Comparison of ENCODE assay signal across 1 cellular context in the genomic region with DNA sequence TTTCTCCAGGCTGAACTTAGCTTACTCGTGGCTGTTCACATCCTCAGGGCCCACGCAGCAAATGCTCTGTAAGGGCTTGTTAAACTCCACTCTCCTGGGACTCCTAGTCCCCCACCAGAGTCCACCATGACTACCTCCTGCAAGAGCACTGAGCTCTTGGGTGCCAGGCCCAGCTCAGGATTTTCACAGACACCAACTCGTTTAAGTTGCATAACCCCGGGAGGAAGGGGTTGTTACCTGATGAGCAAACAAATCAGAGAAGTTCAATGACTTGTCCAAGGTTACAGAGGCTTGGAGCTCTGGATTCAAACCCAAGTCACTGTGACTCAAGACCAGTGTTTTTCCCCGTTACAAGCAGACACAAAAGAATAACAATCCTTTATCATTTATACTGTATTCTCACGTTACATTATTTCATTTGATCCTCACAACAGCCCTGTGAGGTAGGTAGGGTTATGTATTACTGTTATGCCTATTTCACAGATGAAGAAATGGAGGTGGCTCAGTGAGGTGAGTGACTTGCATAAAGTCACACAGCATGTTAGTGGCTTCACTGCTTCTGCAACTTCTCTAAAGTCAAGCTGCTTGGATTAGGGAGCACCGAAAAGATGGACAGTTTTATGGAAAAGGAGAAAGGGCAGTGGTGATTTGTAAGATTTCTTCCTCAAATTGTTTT.
A peak's percentile ranks its signal among the peaks of the same experiment; 100 is the strongest.
TF ChIP-seq lines count a peak whose summit lies in the region.

No MANE protein-coding gene starts in this region.

TF ChIP-seq in HepG2, 621 proteins besides CTCF, POLR2A, EP300 and RAD21 (continued from another document and continues in another):
- TF ChIP-seq, protein P1, sequence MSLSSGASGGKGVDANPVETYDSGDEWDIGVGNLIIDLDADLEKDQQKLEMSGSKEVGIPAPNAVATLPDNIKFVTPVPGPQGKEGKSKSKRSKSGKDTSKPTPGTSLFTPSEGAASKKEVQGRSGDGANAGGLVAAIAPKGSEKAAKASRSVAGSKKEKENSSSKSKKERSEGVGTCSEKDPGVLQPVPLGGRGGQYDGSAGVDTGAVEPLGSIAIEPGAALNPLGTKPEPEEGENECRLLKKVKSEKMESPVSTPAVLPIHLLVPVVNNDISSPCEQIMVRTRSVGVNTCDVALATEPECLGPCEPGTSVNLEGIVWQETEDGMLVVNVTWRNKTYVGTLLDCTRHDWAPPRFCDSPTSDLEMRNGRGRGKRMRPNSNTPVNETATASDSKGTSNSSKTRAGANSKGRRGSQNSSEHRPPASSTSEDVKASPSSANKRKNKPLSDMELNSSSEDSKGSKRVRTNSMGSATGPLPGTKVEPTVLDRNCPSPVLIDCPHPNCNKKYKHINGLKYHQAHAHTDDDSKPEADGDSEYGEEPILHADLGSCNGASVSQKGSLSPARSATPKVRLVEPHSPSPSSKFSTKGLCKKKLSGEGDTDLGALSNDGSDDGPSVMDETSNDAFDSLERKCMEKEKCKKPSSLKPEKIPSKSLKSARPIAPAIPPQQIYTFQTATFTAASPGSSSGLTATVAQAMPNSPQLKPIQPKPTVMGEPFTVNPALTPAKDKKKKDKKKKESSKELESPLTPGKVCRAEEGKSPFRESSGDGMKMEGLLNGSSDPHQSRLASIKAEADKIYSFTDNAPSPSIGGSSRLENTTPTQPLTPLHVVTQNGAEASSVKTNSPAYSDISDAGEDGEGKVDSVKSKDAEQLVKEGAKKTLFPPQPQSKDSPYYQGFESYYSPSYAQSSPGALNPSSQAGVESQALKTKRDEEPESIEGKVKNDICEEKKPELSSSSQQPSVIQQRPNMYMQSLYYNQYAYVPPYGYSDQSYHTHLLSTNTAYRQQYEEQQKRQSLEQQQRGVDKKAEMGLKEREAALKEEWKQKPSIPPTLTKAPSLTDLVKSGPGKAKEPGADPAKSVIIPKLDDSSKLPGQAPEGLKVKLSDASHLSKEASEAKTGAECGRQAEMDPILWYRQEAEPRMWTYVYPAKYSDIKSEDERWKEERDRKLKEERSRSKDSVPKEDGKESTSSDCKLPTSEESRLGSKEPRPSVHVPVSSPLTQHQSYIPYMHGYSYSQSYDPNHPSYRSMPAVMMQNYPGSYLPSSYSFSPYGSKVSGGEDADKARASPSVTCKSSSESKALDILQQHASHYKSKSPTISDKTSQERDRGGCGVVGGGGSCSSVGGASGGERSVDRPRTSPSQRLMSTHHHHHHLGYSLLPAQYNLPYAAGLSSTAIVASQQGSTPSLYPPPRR (CRISPR knock-in tag; IDR thresholded peaks at IDR 0.05; ENCODE audit: borderline replicate concordance), result no peak
- peak; percentile 56; the same call in 1 of the 2 replicates for TF ChIP-seq ZMYM4 (CRISPR knock-in tag; IDR thresholded peaks at IDR 0.05)
- TF ChIP-seq TEAD2 (CRISPR knock-in tag; IDR thresholded peaks at IDR 0.05), result no peak
- TF ChIP-seq, protein P2, sequence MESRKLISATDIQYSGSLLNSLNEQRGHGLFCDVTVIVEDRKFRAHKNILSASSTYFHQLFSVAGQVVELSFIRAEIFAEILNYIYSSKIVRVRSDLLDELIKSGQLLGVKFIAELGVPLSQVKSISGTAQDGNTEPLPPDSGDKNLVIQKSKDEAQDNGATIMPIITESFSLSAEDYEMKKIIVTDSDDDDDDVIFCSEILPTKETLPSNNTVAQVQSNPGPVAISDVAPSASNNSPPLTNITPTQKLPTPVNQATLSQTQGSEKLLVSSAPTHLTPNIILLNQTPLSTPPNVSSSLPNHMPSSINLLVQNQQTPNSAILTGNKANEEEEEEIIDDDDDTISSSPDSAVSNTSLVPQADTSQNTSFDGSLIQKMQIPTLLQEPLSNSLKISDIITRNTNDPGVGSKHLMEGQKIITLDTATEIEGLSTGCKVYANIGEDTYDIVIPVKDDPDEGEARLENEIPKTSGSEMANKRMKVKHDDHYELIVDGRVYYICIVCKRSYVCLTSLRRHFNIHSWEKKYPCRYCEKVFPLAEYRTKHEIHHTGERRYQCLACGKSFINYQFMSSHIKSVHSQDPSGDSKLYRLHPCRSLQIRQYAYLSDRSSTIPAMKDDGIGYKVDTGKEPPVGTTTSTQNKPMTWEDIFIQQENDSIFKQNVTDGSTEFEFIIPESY (CRISPR knock-in tag; IDR thresholded peaks at IDR 0.05), result no peak
- no peak for TF ChIP-seq ZNF766 (CRISPR knock-in tag; IDR thresholded peaks at IDR 0.05; ENCODE audit: borderline replicate concordance)
- TF ChIP-seq GTF2F1 (IDR thresholded peaks at IDR 0.05; ENCODE audit: low read length), result no peak
- TF ChIP-seq AHR (CRISPR knock-in tag; IDR thresholded peaks at IDR 0.05), result no peak
- no peak for TF ChIP-seq ZIK1 (CRISPR knock-in tag; IDR thresholded peaks at IDR 0.05; ENCODE audit: borderline replicate concordance, low read depth)
- TF ChIP-seq U2AF2 (IDR thresholded peaks at IDR 0.05; ENCODE audit: low read depth, low read length), result no peak
- TF ChIP-seq, protein P3, sequence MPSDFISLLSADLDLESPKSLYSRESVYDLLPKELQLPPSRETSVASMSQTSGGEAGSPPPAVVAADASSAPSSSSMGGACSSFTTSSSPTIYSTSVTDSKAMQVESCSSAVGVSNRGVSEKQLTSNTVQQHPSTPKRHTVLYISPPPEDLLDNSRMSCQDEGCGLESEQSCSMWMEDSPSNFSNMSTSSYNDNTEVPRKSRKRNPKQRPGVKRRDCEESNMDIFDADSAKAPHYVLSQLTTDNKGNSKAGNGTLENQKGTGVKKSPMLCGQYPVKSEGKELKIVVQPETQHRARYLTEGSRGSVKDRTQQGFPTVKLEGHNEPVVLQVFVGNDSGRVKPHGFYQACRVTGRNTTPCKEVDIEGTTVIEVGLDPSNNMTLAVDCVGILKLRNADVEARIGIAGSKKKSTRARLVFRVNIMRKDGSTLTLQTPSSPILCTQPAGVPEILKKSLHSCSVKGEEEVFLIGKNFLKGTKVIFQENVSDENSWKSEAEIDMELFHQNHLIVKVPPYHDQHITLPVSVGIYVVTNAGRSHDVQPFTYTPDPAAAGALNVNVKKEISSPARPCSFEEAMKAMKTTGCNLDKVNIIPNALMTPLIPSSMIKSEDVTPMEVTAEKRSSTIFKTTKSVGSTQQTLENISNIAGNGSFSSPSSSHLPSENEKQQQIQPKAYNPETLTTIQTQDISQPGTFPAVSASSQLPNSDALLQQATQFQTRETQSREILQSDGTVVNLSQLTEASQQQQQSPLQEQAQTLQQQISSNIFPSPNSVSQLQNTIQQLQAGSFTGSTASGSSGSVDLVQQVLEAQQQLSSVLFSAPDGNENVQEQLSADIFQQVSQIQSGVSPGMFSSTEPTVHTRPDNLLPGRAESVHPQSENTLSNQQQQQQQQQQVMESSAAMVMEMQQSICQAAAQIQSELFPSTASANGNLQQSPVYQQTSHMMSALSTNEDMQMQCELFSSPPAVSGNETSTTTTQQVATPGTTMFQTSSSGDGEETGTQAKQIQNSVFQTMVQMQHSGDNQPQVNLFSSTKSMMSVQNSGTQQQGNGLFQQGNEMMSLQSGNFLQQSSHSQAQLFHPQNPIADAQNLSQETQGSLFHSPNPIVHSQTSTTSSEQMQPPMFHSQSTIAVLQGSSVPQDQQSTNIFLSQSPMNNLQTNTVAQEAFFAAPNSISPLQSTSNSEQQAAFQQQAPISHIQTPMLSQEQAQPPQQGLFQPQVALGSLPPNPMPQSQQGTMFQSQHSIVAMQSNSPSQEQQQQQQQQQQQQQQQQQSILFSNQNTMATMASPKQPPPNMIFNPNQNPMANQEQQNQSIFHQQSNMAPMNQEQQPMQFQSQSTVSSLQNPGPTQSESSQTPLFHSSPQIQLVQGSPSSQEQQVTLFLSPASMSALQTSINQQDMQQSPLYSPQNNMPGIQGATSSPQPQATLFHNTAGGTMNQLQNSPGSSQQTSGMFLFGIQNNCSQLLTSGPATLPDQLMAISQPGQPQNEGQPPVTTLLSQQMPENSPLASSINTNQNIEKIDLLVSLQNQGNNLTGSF (CRISPR knock-in tag; IDR thresholded peaks at IDR 0.05), result no peak
- no peak for TF ChIP-seq RFX3 (CRISPR knock-in tag; IDR thresholded peaks at IDR 0.05)
- TF ChIP-seq ZNF225 (CRISPR knock-in tag; IDR thresholded peaks at IDR 0.05), result no peak
- no peak for TF ChIP-seq MYNN (CRISPR knock-in tag; IDR thresholded peaks at IDR 0.05; ENCODE audit: low read depth)
- no peak for TF ChIP-seq ZNF101 (CRISPR knock-in tag; IDR thresholded peaks at IDR 0.05; ENCODE audit: borderline replicate concordance, low read depth)
- TF ChIP-seq NFATC3 (CRISPR knock-in tag; IDR thresholded peaks at IDR 0.05), result no peak
- TF ChIP-seq GZF1 (CRISPR knock-in tag; IDR thresholded peaks at IDR 0.05), result no peak
- TF ChIP-seq, protein P4, sequence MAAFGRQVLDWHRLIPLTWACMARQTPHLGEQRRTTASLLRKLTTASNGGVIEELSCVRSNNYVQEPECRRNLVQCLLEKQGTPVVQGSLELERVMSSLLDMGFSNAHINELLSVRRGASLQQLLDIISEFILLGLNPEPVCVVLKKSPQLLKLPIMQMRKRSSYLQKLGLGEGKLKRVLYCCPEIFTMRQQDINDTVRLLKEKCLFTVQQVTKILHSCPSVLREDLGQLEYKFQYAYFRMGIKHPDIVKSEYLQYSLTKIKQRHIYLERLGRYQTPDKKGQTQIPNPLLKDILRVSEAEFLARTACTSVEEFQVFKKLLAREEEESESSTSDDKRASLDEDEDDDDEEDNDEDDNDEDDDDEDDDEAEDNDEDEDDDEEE (CRISPR knock-in tag; IDR thresholded peaks at IDR 0.05), result no peak
- TF ChIP-seq, protein P5, sequence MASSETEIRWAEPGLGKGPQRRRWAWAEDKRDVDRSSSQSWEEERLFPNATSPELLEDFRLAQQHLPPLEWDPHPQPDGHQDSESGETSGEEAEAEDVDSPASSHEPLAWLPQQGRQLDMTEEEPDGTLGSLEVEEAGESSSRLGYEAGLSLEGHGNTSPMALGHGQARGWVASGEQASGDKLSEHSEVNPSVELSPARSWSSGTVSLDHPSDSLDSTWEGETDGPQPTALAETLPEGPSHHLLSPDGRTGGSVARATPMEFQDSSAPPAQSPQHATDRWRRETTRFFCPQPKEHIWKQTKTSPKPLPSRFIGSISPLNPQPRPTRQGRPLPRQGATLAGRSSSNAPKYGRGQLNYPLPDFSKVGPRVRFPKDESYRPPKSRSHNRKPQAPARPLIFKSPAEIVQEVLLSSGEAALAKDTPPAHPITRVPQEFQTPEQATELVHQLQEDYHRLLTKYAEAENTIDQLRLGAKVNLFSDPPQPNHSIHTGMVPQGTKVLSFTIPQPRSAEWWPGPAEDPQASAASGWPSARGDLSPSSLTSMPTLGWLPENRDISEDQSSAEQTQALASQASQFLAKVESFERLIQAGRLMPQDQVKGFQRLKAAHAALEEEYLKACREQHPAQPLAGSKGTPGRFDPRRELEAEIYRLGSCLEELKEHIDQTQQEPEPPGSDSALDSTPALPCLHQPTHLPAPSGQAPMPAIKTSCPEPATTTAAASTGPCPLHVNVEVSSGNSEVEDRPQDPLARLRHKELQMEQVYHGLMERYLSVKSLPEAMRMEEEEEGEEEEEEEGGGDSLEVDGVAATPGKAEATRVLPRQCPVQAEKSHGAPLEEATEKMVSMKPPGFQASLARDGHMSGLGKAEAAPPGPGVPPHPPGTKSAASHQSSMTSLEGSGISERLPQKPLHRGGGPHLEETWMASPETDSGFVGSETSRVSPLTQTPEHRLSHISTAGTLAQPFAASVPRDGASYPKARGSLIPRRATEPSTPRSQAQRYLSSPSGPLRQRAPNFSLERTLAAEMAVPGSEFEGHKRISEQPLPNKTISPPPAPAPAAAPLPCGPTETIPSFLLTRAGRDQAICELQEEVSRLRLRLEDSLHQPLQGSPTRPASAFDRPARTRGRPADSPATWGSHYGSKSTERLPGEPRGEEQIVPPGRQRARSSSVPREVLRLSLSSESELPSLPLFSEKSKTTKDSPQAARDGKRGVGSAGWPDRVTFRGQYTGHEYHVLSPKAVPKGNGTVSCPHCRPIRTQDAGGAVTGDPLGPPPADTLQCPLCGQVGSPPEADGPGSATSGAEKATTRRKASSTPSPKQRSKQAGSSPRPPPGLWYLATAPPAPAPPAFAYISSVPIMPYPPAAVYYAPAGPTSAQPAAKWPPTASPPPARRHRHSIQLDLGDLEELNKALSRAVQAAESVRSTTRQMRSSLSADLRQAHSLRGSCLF (CRISPR knock-in tag; IDR thresholded peaks at IDR 0.05; ENCODE audit: borderline replicate concordance), result no peak
- TF ChIP-seq ZNF251 (CRISPR knock-in tag; IDR thresholded peaks at IDR 0.05), result no peak
- TF ChIP-seq ATF7 (IDR thresholded peaks at IDR 0.05), result no peak
- TF ChIP-seq ATF7 (CRISPR knock-in tag; IDR thresholded peaks at IDR 0.05), result no peak
- TF ChIP-seq ZNF878 (CRISPR knock-in tag; IDR thresholded peaks at IDR 0.05), result no peak
- peak; percentile 71 for TF ChIP-seq FOSL2 (CRISPR knock-in tag; IDR thresholded peaks at IDR 0.05)
- TF ChIP-seq ARNT2 (CRISPR knock-in tag; IDR thresholded peaks at IDR 0.05; ENCODE audit: low read depth), result no peak
- TF ChIP-seq ZNF484 (CRISPR knock-in tag; IDR thresholded peaks at IDR 0.05; ENCODE audit: borderline replicate concordance, low read depth), result no peak
- TF ChIP-seq ZNF557 (CRISPR knock-in tag; IDR thresholded peaks at IDR 0.05), result no peak
- TF ChIP-seq ZNF550 (CRISPR knock-in tag; IDR thresholded peaks at IDR 0.05; ENCODE audit: borderline replicate concordance), result no peak
- TF ChIP-seq, protein P6, sequence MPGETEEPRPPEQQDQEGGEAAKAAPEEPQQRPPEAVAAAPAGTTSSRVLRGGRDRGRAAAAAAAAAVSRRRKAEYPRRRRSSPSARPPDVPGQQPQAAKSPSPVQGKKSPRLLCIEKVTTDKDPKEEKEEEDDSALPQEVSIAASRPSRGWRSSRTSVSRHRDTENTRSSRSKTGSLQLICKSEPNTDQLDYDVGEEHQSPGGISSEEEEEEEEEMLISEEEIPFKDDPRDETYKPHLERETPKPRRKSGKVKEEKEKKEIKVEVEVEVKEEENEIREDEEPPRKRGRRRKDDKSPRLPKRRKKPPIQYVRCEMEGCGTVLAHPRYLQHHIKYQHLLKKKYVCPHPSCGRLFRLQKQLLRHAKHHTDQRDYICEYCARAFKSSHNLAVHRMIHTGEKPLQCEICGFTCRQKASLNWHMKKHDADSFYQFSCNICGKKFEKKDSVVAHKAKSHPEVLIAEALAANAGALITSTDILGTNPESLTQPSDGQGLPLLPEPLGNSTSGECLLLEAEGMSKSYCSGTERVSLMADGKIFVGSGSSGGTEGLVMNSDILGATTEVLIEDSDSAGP (CRISPR knock-in tag; IDR thresholded peaks at IDR 0.05; ENCODE audit: borderline replicate concordance), result no peak
- no peak for TF ChIP-seq DPF2 (CRISPR knock-in tag; IDR thresholded peaks at IDR 0.05; ENCODE audit: borderline replicate concordance, low read depth)
- TF ChIP-seq ZNF703 (CRISPR knock-in tag; IDR thresholded peaks at IDR 0.05; ENCODE audit: borderline replicate concordance), result no peak
- TF ChIP-seq, protein P7, sequence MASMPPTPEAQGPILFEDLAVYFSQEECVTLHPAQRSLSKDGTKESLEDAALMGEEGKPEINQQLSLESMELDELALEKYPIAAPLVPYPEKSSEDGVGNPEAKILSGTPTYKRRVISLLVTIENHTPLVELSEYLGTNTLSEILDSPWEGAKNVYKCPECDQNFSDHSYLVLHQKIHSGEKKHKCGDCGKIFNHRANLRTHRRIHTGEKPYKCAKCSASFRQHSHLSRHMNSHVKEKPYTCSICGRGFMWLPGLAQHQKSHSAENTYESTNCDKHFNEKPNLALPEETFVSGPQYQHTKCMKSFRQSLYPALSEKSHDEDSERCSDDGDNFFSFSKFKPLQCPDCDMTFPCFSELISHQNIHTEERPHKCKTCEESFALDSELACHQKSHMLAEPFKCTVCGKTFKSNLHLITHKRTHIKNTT (CRISPR knock-in tag; IDR thresholded peaks at IDR 0.05), result no peak
- TF ChIP-seq ZNF501 (CRISPR knock-in tag; IDR thresholded peaks at IDR 0.05), result no peak
- no peak for TF ChIP-seq ZBTB8A (CRISPR knock-in tag; IDR thresholded peaks at IDR 0.05; ENCODE audit: borderline replicate concordance, low read depth)
